In the genomic region with DNA sequence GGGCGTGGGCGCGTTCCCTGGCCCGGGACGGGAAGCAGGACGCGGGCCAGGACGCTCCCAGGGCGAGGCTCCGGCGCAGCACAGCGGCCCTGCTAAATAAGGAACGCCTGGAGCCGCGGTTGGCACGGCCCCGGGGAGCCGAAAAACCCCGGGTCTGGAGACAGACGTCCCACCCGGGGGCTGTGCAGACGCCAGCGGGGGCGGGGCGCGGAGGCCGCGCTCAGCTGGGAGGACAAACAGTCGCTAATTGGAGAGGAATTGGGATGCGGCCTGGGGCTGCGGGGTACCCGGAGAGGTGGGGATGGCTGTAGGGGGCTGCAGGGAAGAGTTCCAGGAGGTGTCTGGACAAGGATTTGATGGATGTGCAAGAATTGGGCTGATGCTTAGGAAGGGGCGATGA, we compare ENCODE assay signal across 7 cellular contexts. TPM values are rescaled to one million over a fixed set of nuclear protein-coding genes. Genes with fewer than 3 reads are reported as not detected.
A peak's percentile ranks its signal among the peaks of the same experiment; 100 is the strongest.
DNase-seq lines count a peak whose midpoint lies in the region; ATAC-seq and TF ChIP-seq lines count a peak whose summit lies in the region.
"Not testable (repeated sequence)": the region's sequence is repeated elsewhere in the genome, so short reads cannot be mapped to it uniquely, and the experiment has no call there.

No MANE protein-coding gene starts in this region.

- RAD21 ChIA-PET in HCT116 (lab: Charles Lee; ENCODE audit: low non-redundant PET in 1 of 2, low total read pairs in 2 of 2, uncharacterized antibody in 2 of 2, unreplicated experiment in 2 of 2), result not testable (repeated sequence)

- not testable (repeated sequence) for H3K27ac ChIP-seq in HCT116 (ENCODE audit: low read depth, low read length)
- peak overlapping the region in 1 of 2 donors; percentile 75 for H3K27ac ChIP-seq in breast epithelium
- H3K27ac ChIP-seq in heart right ventricle, result peak overlapping the region in 9 of 10 donors; percentile 65 to 89 (median 80)

- H3K9me3 Mint-ChIP-seq in T-helper 2 cell treated with Interferon-gamma antibody and Interleukin-4, amounts not matched to agents 5 μg/mL and 100 μg/mL, for 36 hours; activated T-cell treated with anti-CD3 and anti-CD28 coated beads, Interleukin-2, amount 50 U/mL, for 4 hours; nephron progenitor cell: not testable (repeated sequence)

- not testable (repeated sequence) for H3K36me3 Mint-ChIP-seq in T-helper 2 cell treated with Interferon-gamma antibody and Interleukin-4, amounts not matched to agents 5 μg/mL and 100 μg/mL, for 36 hours (ENCODE audit: low read depth); activated T-cell treated with anti-CD3 and anti-CD28 coated beads, Interleukin-2, amount 50 U/mL, for 4 hours (ENCODE audit: insufficient read depth); nephron progenitor cell (ENCODE audit: low read depth)

- H3K36me3 ChIP-seq in HCT116 (ENCODE audit: control insufficient read depth in 1 of 2, insufficient read depth in 2 of 2, low read length in 2 of 2); breast epithelium; heart right ventricle: not testable (repeated sequence)

- not testable (repeated sequence) for TF ChIP-seq CTCF in HCT116 (IDR thresholded peaks at IDR 0.05 in 2 of 3, conservative IDR thresholded peaks at IDR 0.05 in 1 of 3; ENCODE audit: borderline replicate concordance in 1 of 3, insufficient read depth in 1 of 3, low read depth in 2 of 3, low read length in 2 of 3); breast epithelium (IDR thresholded peaks at IDR 0.05); heart right ventricle (IDR thresholded peaks at IDR 0.05); nephron progenitor cell (IDR thresholded peaks at IDR 0.05)

- DNase-seq in HCT116 (ENCODE audit: low read depth, low spot score), result not testable (repeated sequence)
- peak; percentile 42 for DNase-seq in T-helper 2 cell treated with Interferon-gamma antibody and Interleukin-4, amounts not matched to agents 5 μg/mL and 100 μg/mL, for 36 hours (ENCODE audit: low spot score)
- DNase-seq in activated T-cell treated with anti-CD3 and anti-CD28 coated beads, Interleukin-2, amount 50 U/mL, for 4 hours, result peak; percentile 41
- DNase-seq in breast epithelium (ENCODE audit: low spot score in 2 of 2) (peak; percentile 44 to 77), heart right ventricle (peak; percentile 65 to 80), nephron progenitor cell (peak; percentile 66)
- DNase-seq in stimulated activated CD4-positive, alpha-beta T cell treated with anti-CD3 and anti-CD28 coated beads, TNF-alpha, amount 100 ng/mL, for 1 hour (ENCODE audit: low read depth in 3 of 3, low spot score in 1 of 3), result peak in 2 of 3 donors; percentile 24 to 28

- H3K4me2 ChIP-seq in HCT116 (ENCODE audit: low read length), result not testable (repeated sequence)

- H3K9me3 ChIP-seq in HCT116 (ENCODE audit: control insufficient read depth in 1 of 2, insufficient read depth in 1 of 2, low read depth in 1 of 2, low read length in 2 of 2); breast epithelium; heart right ventricle: not testable (repeated sequence)

- WGBS in heart right ventricle, 2 donors, result 0 to 1% methylated on average over 20 to 21 of the region's 33 CpGs

- not testable (repeated sequence) for H3K27ac Mint-ChIP-seq in T-helper 2 cell treated with Interferon-gamma antibody and Interleukin-4, amounts not matched to agents 5 μg/mL and 100 μg/mL, for 36 hours; nephron progenitor cell

- H3K4me3 Mint-ChIP-seq in T-helper 2 cell treated with Interferon-gamma antibody and Interleukin-4, amounts not matched to agents 5 μg/mL and 100 μg/mL, for 36 hours, result peak overlapping the region; percentile 77
- peak overlapping the region; percentile 77 for H3K4me3 Mint-ChIP-seq in activated T-cell treated with anti-CD3 and anti-CD28 coated beads, Interleukin-2, amount 50 U/mL, for 4 hours
- H3K4me3 Mint-ChIP-seq in nephron progenitor cell, result peak overlapping the region; percentile 79

- H3K4me1 Mint-ChIP-seq in T-helper 2 cell treated with Interferon-gamma antibody and Interleukin-4, amounts not matched to agents 5 μg/mL and 100 μg/mL, for 36 hours (ENCODE audit: low read depth); activated T-cell treated with anti-CD3 and anti-CD28 coated beads, Interleukin-2, amount 50 U/mL, for 4 hours (ENCODE audit: low read depth); nephron progenitor cell: not testable (repeated sequence)

- intact Hi-C loops in HCT116 (cut with micrococcal nuclease); breast epithelium (cut with DNase I; ENCODE audit: low total_unique reads); heart right ventricle (cut with DNase I): not testable (repeated sequence)

- H3K79me2 ChIP-seq in HCT116 (ENCODE audit: insufficient read depth, low read length), result not testable (repeated sequence)

- POLR2A ChIA-PET in HCT116 (lab: Charles Lee), result not testable (repeated sequence)

- H3K9me2 ChIP-seq in HCT116 (ENCODE audit: insufficient read depth), result not testable (repeated sequence)

- TF ChIP-seq RAD21 in HCT116 (IDR thresholded peaks at IDR 0.05; ENCODE audit: low read depth), result not testable (repeated sequence)

- H3K9ac ChIP-seq in HCT116 (ENCODE audit: low read length), result peak overlapping the region; percentile 23; the same call in 1 of the 2 replicates

- H3K4me1 ChIP-seq in HCT116 (ENCODE audit: control insufficient read depth in 1 of 2, insufficient read depth in 2 of 2, low read length in 2 of 2); breast epithelium; heart right ventricle: not testable (repeated sequence)

- CTCF ChIA-PET in HCT116 (lab: Charles Lee), result not testable (repeated sequence)

- not testable (repeated sequence) for H4K20me1 ChIP-seq in HCT116 (ENCODE audit: insufficient read depth)

- not testable (repeated sequence) for H2AFZ ChIP-seq in HCT116 (ENCODE audit: low read depth, low read length, poor library complexity, severe bottlenecking)

- TF ChIP-seq POLR2A in HCT116 (IDR thresholded peaks at IDR 0.05; ENCODE audit: borderline replicate concordance, extremely low read depth, insufficient read depth, insufficient read length); breast epithelium (IDR thresholded peaks at IDR 0.05): not testable (repeated sequence)

- H3K4me3 ChIP-seq in HCT116 (replicated peaks in 1 of 2; ENCODE audit: low read depth in 1 of 2, low read length in 2 of 2), result peak overlapping the region; percentile 37; a peak in 3 of 4 replicates
- H3K4me3 ChIP-seq in breast epithelium, result peak overlapping the region; percentile 51 to 71 (median 55)
- H3K4me3 ChIP-seq in heart right ventricle, result peak overlapping the region; percentile 41 to 70 (median 62)

- not testable (repeated sequence) for H3K27me3 ChIP-seq in HCT116 (ENCODE audit: insufficient read depth, low read length); breast epithelium; heart right ventricle

- ATAC-seq in HCT116; activated T-cell treated with anti-CD3 and anti-CD28 coated beads, Interleukin-2, amount 50 U/mL, for 4 hours; heart right ventricle: not testable (repeated sequence)

- BruUV-seq in HCT116 (replicated peaks; lab: Mats Ljungman, UMichigan), result not testable (repeated sequence)

- H3K27me3 Mint-ChIP-seq in T-helper 2 cell treated with Interferon-gamma antibody and Interleukin-4, amounts not matched to agents 5 μg/mL and 100 μg/mL, for 36 hours (ENCODE audit: low read depth); activated T-cell treated with anti-CD3 and anti-CD28 coated beads, Interleukin-2, amount 50 U/mL, for 4 hours (ENCODE audit: low read depth); nephron progenitor cell (ENCODE audit: low read depth, poor library complexity): not testable (repeated sequence)

TF ChIP-seq in HCT116, 20 proteins besides CTCF, POLR2A, EP300 and RAD21:
- TF ChIP-seq ZFX (IDR thresholded peaks at IDR 0.05), result peak; percentile 56

RNA-seq across cellular contexts. Expression of gene NPIPA1, which starts 25.3 kb away (rescaled TPM):
- total RNA-seq in HCT116 (2021; ENCODE audit: unreplicated experiment) (93.4 TPM), breast epithelium (10 to 100 TPM; 61.0 to 82.9 (median 77.1) TPM), heart right ventricle (10 to 100 TPM; 31.2 to 52.1 (median 39.5) TPM)
- polyA plus RNA-seq in HCT116 (2012), result 96.0 and 109 TPM in 2 replicates
- 10 to 100 TPM; 53.8 to 75.8 (median 58.7) TPM for total RNA-seq in activated T-cell treated with anti-CD3 and anti-CD28 coated beads, Interleukin-2, amount 50 U/mL, for 4 hours
- polyA plus RNA-seq in heart right ventricle, result 100 to 1,000 TPM in 1 of 2 donors, 10 to 100 TPM in 1; 45.0 to 165 TPM
